In genomic region chr12:64877363-64878004, GRCh38 we compare ENCODE assay signal across 11 cellular contexts. TPM values are rescaled to one million over a fixed set of nuclear protein-coding genes. Genes with fewer than 3 reads are reported as not detected.
DNase-seq lines count a peak whose midpoint lies in the region; ATAC-seq and TF ChIP-seq lines count a peak whose summit lies in the region.
"Had no signal": no experiment of that assay in that cellular context is flagged by ENCODE, and none has a peak within 500 bp of the region (broad histone marks: within the 10 kb centered on the region; RNA-seq: fewer than 3 reads in every experiment).

No MANE protein-coding gene starts in this region.

- H3K9me3 ChIP-seq in HEK293 (ENCODE audit: control insufficient read depth, insufficient read depth, low read depth, low read length) (no peaks in the 10 kb centered on the region), left lung (no peaks in the 10 kb centered on the region)
- H3K9me3 ChIP-seq: vagina had no signal

- CTCF ChIA-PET in HEK293 (lab: Yijun Ruan, JAX) = interaction anchor here (0.7 to 1.0 kb wide), 2 partner anchors 76 to 229 kb away, joined by 3 to 6 read pairs; no protein-coding TSS in a partner anchor

- H3K4me3 ChIP-seq in HEK293 (ENCODE audit: low read depth, low read length) (no peak overlapping the region), left lung (no peak overlapping the region)
- H3K4me3 ChIP-seq: lung, vagina had no signal

- peak overlapping the region; percentile 54 for H3K27ac ChIP-seq in 22Rv1
- no peak overlapping the region for H3K27ac ChIP-seq in HEK293 (ENCODE audit: extremely low read depth, low read depth, low read length)
- no peak overlapping the region for H3K27ac ChIP-seq in left lung
- H3K27ac ChIP-seq: vagina had no signal

- ATAC-seq in GM18868 (IDR thresholded peaks at IDR 0.05; ENCODE audit: unreplicated experiment) (peak; percentile 86), HG03378 (IDR thresholded peaks at IDR 0.05; ENCODE audit: unreplicated experiment) (peak; percentile 91), left lung (no peak)

- no peak for DNase-seq in NCI-H187 treated with DMSO at 0.1 percent for 48 hours (lab: John Stamatoyannopoulos, UW)
- DNase-seq in COLO668 (lab: John Stamatoyannopoulos, UW; ENCODE audit: unreplicated experiment) = no peak
- no peak for DNase-seq in left lung
- DNase-seq in SKM-1 (lab: John Stamatoyannopoulos, UW; ENCODE audit: unreplicated experiment) = no peak
- DNase-seq: activated gamma-delta T cell treated with Interleukin-2 at 50 U/mL for 16 hours had no signal

- H3K36me3 ChIP-seq in HEK293 (ENCODE audit: control insufficient read depth in 2 of 2, insufficient read depth in 1 of 2, low read length in 2 of 2) (no peaks in the 10 kb centered on the region), left lung (no peaks in the 10 kb centered on the region)
- H3K36me3 ChIP-seq: vagina had no signal

- H3K4me1 ChIP-seq in HEK293 (ENCODE audit: control insufficient read depth, insufficient read depth, low read length) (no peaks in the 10 kb centered on the region), left lung (no peaks in the 10 kb centered on the region)
- H3K4me1 ChIP-seq: vagina had no signal

- POLR2A ChIA-PET in HEK293 (lab: Yijun Ruan, JAX) = no interaction called here

- TF ChIP-seq CTCF in 22Rv1 (IDR thresholded peaks at IDR 0.05) = no peak
- no peak for TF ChIP-seq CTCF in HEK293 (tag by site-specific recombination; IDR thresholded peaks at IDR 0.05)
- no peak for TF ChIP-seq CTCF in left lung (IDR thresholded peaks at IDR 0.05)

- intact Hi-C loops in left lung (cut with DNase I) = no loop called here

- no peaks in the 10 kb centered on the region for H3K27me3 ChIP-seq in left lung
- H3K27me3 ChIP-seq: vagina had no signal

TF ChIP-seq in HEK293, 187 proteins besides CTCF, POLR2A, EP300 and RAD21:
- TF ChIP-seq ZNF133 (tag by site-specific recombination; IDR thresholded peaks at IDR 0.05) (peak; percentile 93), PRDM1 (tag by site-specific recombination; IDR thresholded peaks at IDR 0.05) (no peak)

RNA-seq across cellular contexts. Expression of gene TBC1D30, which starts 53.0 kb away (rescaled TPM):
- total RNA-seq in left lung = 10 to 100 TPM in 1 of 2 donors, 1 to 10 TPM in 1; 9.9 to 15.8 TPM
